In genomic region chr5:54822331-54822700, GRCh38 we compare ENCODE assay signal across 17 cellular contexts.
"Had no signal": no experiment of that assay in that cellular context is flagged by ENCODE, and none has a peak within 500 bp of the region (broad histone marks: within the 10 kb centered on the region; RNA-seq: fewer than 3 reads in every experiment).

No MANE protein-coding gene starts in this region.

- H3K27me3 ChIP-seq: dorsolateral prefrontal cortex, spleen, transverse colon, vagina had no signal

- H3K4me3 ChIP-seq: dorsolateral prefrontal cortex, mucosa of descending colon, psoas muscle, skin epidermis, spleen, thoracic aorta, transverse colon, vagina had no signal

- H3K9me3 ChIP-seq: mucosa of descending colon, psoas muscle, spleen, thoracic aorta, transverse colon, vagina had no signal

- H3K36me3 ChIP-seq: spleen, thoracic aorta, transverse colon, vagina had no signal

- H3K27ac ChIP-seq: dorsolateral prefrontal cortex, psoas muscle, skin epidermis, spleen, transverse colon, vagina had no signal

- ATAC-seq: left lobe of liver; mucosa of descending colon; natural killer cell treated with Interleukin-12 subunit alpha and Interleukin-12 subunit beta and Interleukin-15 and Interleukin-18, amount 100 ng/mL, for 72 hours; psoas muscle; right cardiac atrium; stimulated activated naive B cell treated with anti-CD40 and anti-IgM and Interleukin-4, amounts not matched to agents 10 μg/mL and 1 μg/mL and 100 μg/mL, for 72 hours had no signal

- DNase-seq: dorsolateral prefrontal cortex; effector CD4-positive, alpha-beta T cell; hypothalamus; immature natural killer cell; mesenchymal stem cell; mucosa of descending colon; naive B cell; psoas muscle; right cardiac atrium; spleen; stimulated activated naive B cell treated with anti-CD40 and anti-IgM and Interleukin-4, amounts not matched to agents 10 μg/mL and 1 μg/mL and 100 μg/mL, for 72 hours; transverse colon had no signal

- H3K4me1 ChIP-seq: psoas muscle, spleen, transverse colon had no signal
